19 cellular contexts compared by ENCODE assay signal in the genomic region with DNA sequence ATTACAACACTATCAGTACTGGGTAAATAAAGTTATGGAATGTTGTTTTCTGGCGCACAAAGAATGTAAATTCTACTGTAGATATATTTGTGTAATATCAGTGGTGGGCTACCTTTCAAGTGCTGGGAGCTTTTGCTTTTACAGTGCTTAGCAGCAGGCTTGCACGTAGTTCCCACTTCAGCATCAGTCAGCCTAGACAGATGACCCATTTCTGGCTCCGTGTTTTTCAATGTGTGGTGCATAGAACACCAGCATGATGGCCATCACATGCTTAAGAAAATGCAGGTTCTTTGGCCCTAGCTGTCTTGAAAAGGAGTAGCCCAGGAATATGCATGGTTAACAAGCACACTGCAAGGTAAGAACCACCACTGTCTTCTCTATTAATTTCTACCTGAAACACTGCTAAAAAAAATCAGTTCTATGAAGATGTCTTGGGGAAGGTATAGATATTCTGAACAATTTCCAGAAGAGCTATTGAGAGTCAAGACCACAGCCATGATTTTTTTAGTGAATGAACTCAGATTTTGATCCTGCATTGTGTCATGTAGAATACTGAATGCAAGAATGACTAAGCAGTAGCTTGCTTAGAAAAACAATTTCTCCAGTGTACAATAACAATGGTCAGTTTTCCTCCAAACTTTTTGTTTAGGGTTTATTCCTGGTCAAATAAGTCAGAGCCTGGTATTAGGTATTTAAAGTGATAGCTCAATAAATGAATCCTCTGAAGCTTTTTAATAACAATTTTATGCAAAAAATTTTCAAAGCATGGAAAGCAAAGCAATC.
DNase-seq lines count a peak whose midpoint lies in the region; ATAC-seq and TF ChIP-seq lines count a peak whose summit lies in the region.
"Had no signal": no experiment of that assay in that cellular context is flagged by ENCODE, and none has a peak within 500 bp of the region (broad histone marks: within the 10 kb centered on the region; RNA-seq: fewer than 3 reads in every experiment).

No MANE protein-coding gene starts in this region.

- peak; percentile 53 for ATAC-seq in Right ventricle myocardium superior (ENCODE audit: poor library complexity)
- ATAC-seq in thoracic aorta (ENCODE audit: insufficient number of reproducible peaks, low FRiP score, low read depth) = peak; percentile 79
- ATAC-seq in HG02678 (IDR thresholded peaks at IDR 0.05; ENCODE audit: unreplicated experiment) = no peak
- no peak for ATAC-seq in GM21423 (IDR thresholded peaks at IDR 0.05; ENCODE audit: unreplicated experiment)
- ATAC-seq: activated CD8-positive, alpha-beta T cell treated with anti-CD3 and anti-CD28 coated beads for 36 hours had no signal

- no peak overlapping the region for H3K4me3 ChIP-seq in right atrium auricular region
- no peak overlapping the region for H3K4me3 ChIP-seq in choroid plexus epithelial cell (ENCODE audit: low read depth, low read length)
- no peak overlapping the region for H3K4me3 ChIP-seq in thoracic aorta
- H3K4me3 ChIP-seq: tibial artery had no signal

- TF ChIP-seq CTCF in right atrium auricular region (IDR thresholded peaks at IDR 0.05) (no peak), choroid plexus epithelial cell (conservative IDR thresholded peaks at IDR 0.05; ENCODE audit: low read depth, low read length) (no peak), thoracic aorta (IDR thresholded peaks at IDR 0.05) (no peak)

- no peaks in the 10 kb centered on the region for H3K27me3 ChIP-seq in right atrium auricular region
- H3K27me3 ChIP-seq in thoracic aorta (replicated peaks; ENCODE audit: insufficient read depth) = no peaks in the 10 kb centered on the region
- H3K27me3 ChIP-seq: tibial artery had no signal

- H3K4me1 ChIP-seq in right atrium auricular region (peaks cover 0 to 7% of the 10 kb centered on the region in 2 donors), thoracic aorta (ENCODE audit: control insufficient read depth in 1 of 2, low read depth in 2 of 2) (peaks cover 10 to 25% of the 10 kb centered on the region in 2 donors)

- intact Hi-C loops in Right ventricle myocardium superior (cut with DNase I) = no loop called here

- H3K36me3 ChIP-seq in right atrium auricular region (no peaks in the 10 kb centered on the region), thoracic aorta (no peaks in the 10 kb centered on the region)
- H3K36me3 ChIP-seq: tibial artery had no signal

- DNase-seq in Right ventricle myocardium superior = no peak
- no peak for DNase-seq in right atrium auricular region (ENCODE audit: low spot score)
- DNase-seq in choroid plexus epithelial cell (ENCODE audit: low read depth) = peak; percentile 27
- peak; percentile 16 to 37 for DNase-seq in lung microvascular endothelial cell (ENCODE audit: low read depth in 2 of 2)
- no peak for DNase-seq in thoracic aorta (ENCODE audit: low spot score)
- DNase-seq in OCI-M2 (lab: John Stamatoyannopoulos, UW; ENCODE audit: unreplicated experiment) = no peak
- DNase-seq: activated CD8-positive, alpha-beta T cell treated with anti-CD3 and anti-CD28 coated beads for 36 hours; activated naive CD8-positive, alpha-beta T cell treated with anti-CD3 and anti-CD28 coated beads, Interleukin-2, amount 10 ng/mL, durations not matched to agents 7 days and 5 days; activated T-cell treated with anti-CD3 and anti-CD28 coated beads, Interleukin-2, amount 50 U/mL, for 48 hours; DMS153; NCI-H1092 treated with DMSO at 0.1 percent for 48 hours; NCI-H2107; NCI-H524 treated with DMSO at 0.1 percent for 48 hours; occipital lobe; stimulated activated CD4-positive, alpha-beta T cell treated with anti-CD3 and anti-CD28 coated beads, Interleukin-4, amount 100 ng/mL, for 24 hours; tibial artery had no signal

- H3K27ac ChIP-seq in right atrium auricular region (no peak overlapping the region), thoracic aorta (peak overlapping the region in 1 of 2 donors; percentile 56)
- H3K27ac ChIP-seq: C4-2B had no signal

- H3K9me3 ChIP-seq in right atrium auricular region (no peaks in the 10 kb centered on the region), thoracic aorta (no peaks in the 10 kb centered on the region)

Comparison
In these comparisons a context has a peak if more than half of its experiments do, and no peak if none do; other contexts are left out.
1. ATAC-seq: peak in Right ventricle myocardium superior (single experiment) and thoracic aorta (single experiment); none in HG02678 (single experiment) and GM21423 (single experiment).
2. DNase-seq: peak in choroid plexus epithelial cell (single experiment) and lung microvascular endothelial cell (2 of 2); none in Right ventricle myocardium superior (single experiment), right atrium auricular region (single experiment), thoracic aorta (single experiment) and OCI-M2 (single experiment).